ENCODE assay signal across 15 cellular contexts in the genomic region with DNA sequence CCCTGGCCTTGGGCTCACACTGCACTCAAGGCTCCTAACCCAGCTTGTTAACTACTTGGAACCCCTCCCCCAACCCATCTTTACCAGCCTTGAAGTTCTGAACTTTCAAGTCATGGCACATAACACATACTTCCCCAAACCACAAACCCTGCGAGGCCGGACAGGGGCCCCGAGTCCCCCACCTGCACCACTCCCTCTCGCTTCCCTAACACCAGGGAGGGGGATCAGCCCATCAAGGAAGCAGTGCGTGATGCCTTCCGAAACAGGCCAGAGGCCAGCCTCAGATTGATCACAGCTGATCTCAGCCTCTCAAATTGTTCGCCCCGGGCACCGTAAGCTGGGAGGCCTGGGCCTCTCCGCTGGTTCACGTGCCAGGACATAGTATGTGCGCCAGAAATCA. TPM values are rescaled to one million over a fixed set of nuclear protein-coding genes. Genes with fewer than 3 reads are reported as not detected.
DNase-seq lines count a peak whose midpoint lies in the region; ATAC-seq and TF ChIP-seq lines count a peak whose summit lies in the region.
"Had no signal": no experiment of that assay in that cellular context is flagged by ENCODE, and none has a peak within 500 bp of the region (broad histone marks: within the 10 kb centered on the region; RNA-seq: fewer than 3 reads in every experiment).

No MANE protein-coding gene starts in this region.

- H3K27me3 ChIP-seq in CD4-positive, alpha-beta memory T cell (ENCODE audit: insufficient read depth, low read length): no peaks in the 10 kb centered on the region
- H3K27me3 ChIP-seq in KMS-11 (ENCODE audit: insufficient read depth, low read depth): no peaks in the 10 kb centered on the region
- H3K27me3 ChIP-seq: Peyer's patch had no signal

- H3K9me3 Mint-ChIP-seq in CD4-positive, alpha-beta memory T cell: no peaks in the 10 kb centered on the region
- H3K9me3 Mint-ChIP-seq in activated B cell treated with CpG ODN at 0.5 μM for 24 hours: no peaks in the 10 kb centered on the region
- H3K9me3 Mint-ChIP-seq in mesothelial cell of epicardium: no peaks in the 10 kb centered on the region
- H3K9me3 Mint-ChIP-seq: activated naive CD4-positive, alpha-beta T cell treated with anti-CD3 and anti-CD28 coated beads for 36 hours had no signal

- no peak for DNase-seq in CD4-positive, alpha-beta memory T cell
- DNase-seq in activated B cell treated with CpG ODN at 0.5 μM for 24 hours (no peak), mesothelial cell of epicardium (ENCODE audit: low spot score in 2 of 2, unreplicated experiment in 2 of 2) (no peak), ecto neural progenitor cell (ENCODE audit: low spot score) (no peak), NCI-H2171 (lab: John Stamatoyannopoulos, UW) (no peak), DMS 273 treated with DMSO at 0.1 percent for 48 hours (lab: John Stamatoyannopoulos, UW) (no peak)
- DNase-seq: activated CD4-positive, CD25-positive, alpha-beta regulatory T cell treated with anti-CD3 and anti-CD28 coated beads, Interleukin-2, amount 50 U/mL, for 72 hours; activated naive CD4-positive, alpha-beta T cell treated with anti-CD3 and anti-CD28 coated beads for 36 hours; heart right ventricle; NCI-H2081 had no signal

- H4K20me1 ChIP-seq in KMS-11 (ENCODE audit: insufficient read depth): no peaks in the 10 kb centered on the region

- peak overlapping the region; percentile 56; the same call in 1 of the 2 replicates for H3K9ac ChIP-seq in KMS-11

- TF ChIP-seq CTCF in KMS-11 (conservative IDR thresholded peaks at IDR 0.05; ENCODE audit: low read depth, low read length) (no peak), activated B cell treated with CpG ODN at 0.5 μM for 24 hours (IDR thresholded peaks at IDR 0.05) (no peak), mesothelial cell of epicardium (IDR thresholded peaks at IDR 0.05; ENCODE audit: unreplicated experiment) (no peak)

- H3K79me2 ChIP-seq in KMS-11 (ENCODE audit: insufficient read depth, low read depth): no peaks in the 10 kb centered on the region

- POLR2A ChIA-PET in CD4-positive, alpha-beta memory T cell (lab: Charles Lee; ENCODE audit: partially characterized antibody): interaction anchor here (2.7 kb wide), 1 partner anchor 15 kb away, joined by 7 read pairs; no protein-coding TSS in a partner anchor
- POLR2A ChIA-PET in activated B cell treated with CpG ODN at 0.5 μM for 24 hours (lab: Charles Lee): interaction anchor here (1.2 kb wide), 1 partner anchor 297 kb away, joined by 3 read pairs; the partner anchor contains the start of gene ZNF263

- no peak for ATAC-seq in activated B cell treated with CpG ODN at 0.5 μM for 24 hours (ENCODE audit: low read depth)
- no peak for ATAC-seq in GM21825 (IDR thresholded peaks at IDR 0.05; ENCODE audit: unreplicated experiment)
- ATAC-seq: heart right ventricle had no signal

- CTCF ChIA-PET in CD4-positive, alpha-beta memory T cell (lab: Charles Lee; ENCODE audit: partially characterized antibody): no interaction called here
- CTCF ChIA-PET in activated B cell treated with CpG ODN at 0.5 μM for 24 hours (lab: Charles Lee): interaction anchor here (1.3 kb wide), 1 partner anchor 32 kb away, joined by 3 read pairs; no protein-coding TSS in a partner anchor

- peaks cover 17 to 51% (median 35%) of the 10 kb centered on the region in 4 donors for H3K4me1 Mint-ChIP-seq in CD4-positive, alpha-beta memory T cell
- peaks cover 51% of the 10 kb centered on the region for H3K4me1 Mint-ChIP-seq in activated B cell treated with CpG ODN at 0.5 μM for 24 hours
- peaks cover 11% of the 10 kb centered on the region for H3K4me1 Mint-ChIP-seq in mesothelial cell of epicardium

- H3K36me3 Mint-ChIP-seq in CD4-positive, alpha-beta memory T cell: peaks cover 0 to 19% of the 10 kb centered on the region in 2 donors
- H3K36me3 Mint-ChIP-seq in activated B cell treated with CpG ODN at 0.5 μM for 24 hours (ENCODE audit: low read depth): peaks cover 22% of the 10 kb centered on the region
- peaks cover 12% of the 10 kb centered on the region for H3K36me3 Mint-ChIP-seq in mesothelial cell of epicardium

- no peaks in the 10 kb centered on the region for H3K36me3 ChIP-seq in CD4-positive, alpha-beta memory T cell (ENCODE audit: insufficient read depth, low read length)
- 0 out of 2 replicates have a peak, but pooled peaks cover 4% of the 10 kb centered on the region for H3K36me3 ChIP-seq in KMS-11 (ENCODE audit: insufficient read depth)

- H3K4me3 ChIP-seq in CD4-positive, alpha-beta memory T cell (ENCODE audit: low read length in 2 of 2): no peak overlapping the region
- no peak overlapping the region for H3K4me3 ChIP-seq in KMS-11 (IDR thresholded peaks at IDR 0.05; ENCODE audit: insufficient read depth, low read depth, low read length)
- H3K4me3 ChIP-seq: heart right ventricle, lung, Peyer's patch had no signal

- H3K4me2 ChIP-seq in KMS-11: peak overlapping the region; percentile 95

- peak overlapping the region; percentile 43; the same call in 1 of the 2 replicates for H2AFZ ChIP-seq in KMS-11 (ENCODE audit: low read depth)

- H3K9me3 ChIP-seq in CD4-positive, alpha-beta memory T cell (ENCODE audit: control insufficient read depth in 1 of 2, low read length in 2 of 2): no peaks in the 10 kb centered on the region
- H3K9me3 ChIP-seq: heart right ventricle, Peyer's patch had no signal

- intact Hi-C loops in CD4-positive, alpha-beta memory T cell (cut with micrococcal nuclease): no loop called here
- intact Hi-C loops in activated B cell treated with CpG ODN at 0.5 μM for 24 hours (cut with micrococcal nuclease): no loop called here

- H3K27me3 Mint-ChIP-seq in CD4-positive, alpha-beta memory T cell: no peaks in the 10 kb centered on the region
- H3K27me3 Mint-ChIP-seq in activated B cell treated with CpG ODN at 0.5 μM for 24 hours: no peaks in the 10 kb centered on the region
- H3K27me3 Mint-ChIP-seq in mesothelial cell of epicardium (ENCODE audit: low read depth): no peaks in the 10 kb centered on the region

- peak overlapping the region in 2 of 8 donors; percentile 30 to 49 for H3K4me3 Mint-ChIP-seq in CD4-positive, alpha-beta memory T cell
- peak overlapping the region; percentile 46 for H3K4me3 Mint-ChIP-seq in activated B cell treated with CpG ODN at 0.5 μM for 24 hours
- H3K4me3 Mint-ChIP-seq in mesothelial cell of epicardium: no peak overlapping the region
- H3K4me3 Mint-ChIP-seq: activated naive CD4-positive, alpha-beta T cell treated with anti-CD3 and anti-CD28 coated beads for 36 hours had no signal

- no peak overlapping the region for H3K27ac ChIP-seq in CD4-positive, alpha-beta memory T cell (ENCODE audit: low read depth, low read length)
- peak overlapping the region; percentile 87 for H3K27ac ChIP-seq in KMS-11

- peak overlapping the region in 5 of 7 donors; percentile 41 to 90 (median 43) for H3K27ac Mint-ChIP-seq in CD4-positive, alpha-beta memory T cell
- H3K27ac Mint-ChIP-seq in activated B cell treated with CpG ODN at 0.5 μM for 24 hours: peak overlapping the region; percentile 92
- peak overlapping the region; percentile 74 for H3K27ac Mint-ChIP-seq in mesothelial cell of epicardium

- H3K4me1 ChIP-seq in CD4-positive, alpha-beta memory T cell (ENCODE audit: insufficient read depth, low read length): peaks cover 31% of the 10 kb centered on the region
- peaks cover 46% of the 10 kb centered on the region for H3K4me1 ChIP-seq in KMS-11 (ENCODE audit: low read depth, poor library complexity, severe bottlenecking)

RNA-seq across cellular contexts. Expression of gene NLRC3, which starts 3.1 kb away (rescaled TPM):
- 100 to 1,000 TPM; 111 TPM for total RNA-seq in CD4-positive, alpha-beta memory T cell
- 10 to 100 TPM; 13.1 to 39.3 TPM for polyA plus RNA-seq in CD4-positive, alpha-beta memory T cell
- 18.5 and 22.2 TPM in 2 replicates for total RNA-seq in activated B cell treated with CpG ODN at 0.5 μM for 24 hours
- 0.04 to 0.13 TPM in 2 of 3 replicates, not detected in the other for total RNA-seq in mesothelial cell of epicardium
- total RNA-seq: HT-29 had no signal

RNA-seq across cellular contexts. Expression of gene SLX4, which starts 31.1 kb away (rescaled TPM):
- 1 to 10 TPM; 5.7 to 6.7 TPM for total RNA-seq in CD4-positive, alpha-beta memory T cell
- polyA plus RNA-seq in CD4-positive, alpha-beta memory T cell: under 1 TPM in 1 of 2 donors, not detected in 1; 0.87 TPM
- 11.4 and 13.0 TPM in 2 replicates for total RNA-seq in activated B cell treated with CpG ODN at 0.5 μM for 24 hours
- total RNA-seq in mesothelial cell of epicardium: 11.0 to 12.0 TPM (median 11.1 TPM) in 3 replicates

Comparison
In these comparisons a context has a peak if more than half of its experiments do, and no peak if none do; other contexts are left out.
1. RNA of gene NLRC3, which starts 3.1 kb away (total RNA-seq): 111 TPM in CD4-positive, alpha-beta memory T cell and 18.5 to 22.2 TPM in activated B cell treated with CpG ODN at 0.5 μM for 24 hours; 0.04 to 0.13 TPM in mesothelial cell of epicardium; every median in the first group is over 10 times any median in the second.
2. Peak in every context shown above with its lines, with median percentiles within 50 percentile points of each other: H3K27ac Mint-ChIP-seq.